ENCODE assay signal across 8 cellular contexts in the genomic region with DNA sequence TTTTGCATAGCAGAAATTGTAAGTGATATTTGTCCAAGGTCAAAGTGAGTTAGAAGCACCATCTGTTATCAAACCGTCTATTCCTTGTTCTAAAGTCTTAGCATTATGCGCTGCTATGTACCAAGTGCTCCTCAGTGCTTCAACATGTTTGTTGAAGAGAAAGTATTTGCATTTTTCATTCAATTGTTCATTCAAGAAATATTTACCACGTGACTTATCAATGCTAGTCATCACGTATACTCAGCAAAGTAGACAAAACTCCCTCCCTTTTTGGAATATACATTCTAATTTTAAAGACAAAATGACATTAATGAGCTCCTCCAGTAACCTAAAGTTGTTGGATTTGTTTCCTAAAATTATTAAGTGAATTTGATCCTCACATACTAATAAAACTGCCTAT.
"Had no signal": no experiment of that assay in that cellular context is flagged by ENCODE, and none has a peak within 500 bp of the region (broad histone marks: within the 10 kb centered on the region; RNA-seq: fewer than 3 reads in every experiment).

No MANE protein-coding gene starts in this region.

- ATAC-seq: GM12878 had no signal

- FAIRE-seq: G401.6, GM12878, GM12891, GM12892, GM18507, GM19239 had no signal

- DNase-seq: GDM1, GF-D8 had no signal

- H3K4me3 ChIP-seq: GM12878 had no signal
